In genomic region chr19:10449037-10449436, GRCh38 we compare ENCODE assay signal across 33 cellular contexts.
"Had no signal": no experiment of that assay in that cellular context is flagged by ENCODE, and none has a peak within 500 bp of the region (broad histone marks: within the 10 kb centered on the region; RNA-seq: fewer than 3 reads in every experiment).

No MANE protein-coding gene starts in this region.

- H3K4me3 ChIP-seq: adrenal gland, body of pancreas, breast epithelium, SJCRH30, SK-N-MC had no signal

- H3K4me3 Mint-ChIP-seq: activated CD4-positive, alpha-beta memory T cell treated with anti-CD3 and anti-CD28 coated beads, Interleukin-2, amount 10 ng/mL, durations not matched to agents 7 days and 5 days; activated naive CD4-positive, alpha-beta T cell treated with anti-CD3 and anti-CD28 coated beads for 36 hours; activated T-cell treated with anti-CD3 and anti-CD28 coated beads, Interleukin-2, amount 50 U/mL, for 24 hours; activated T-helper 1 cell treated with anti-CD3 and anti-CD28 coated beads, Interleukin-12 subunit alpha, Interleukin-12 subunit beta, Interleukin-2, Interleukin-4 antibody, amounts not matched to agents 30 ng/mL and 10 ng/mL and 1 ng/mL, durations not matched to agents 14 hours and 24 hours and 36 hours; T-cell had no signal

- DNase-seq: activated CD4-positive, alpha-beta memory T cell treated with anti-CD3 and anti-CD28 coated beads, Interleukin-2, amount 10 ng/mL, durations not matched to agents 7 days and 5 days; activated CD4-positive, alpha-beta T cell treated with anti-CD3 and anti-CD28 coated beads for 1 hour; activated CD4-positive, alpha-beta T cell treated with anti-CD3 and anti-CD28 coated beads for 48 hours; activated CD4-positive, CD25-positive, alpha-beta regulatory T cell; activated gamma-delta T cell treated with Interleukin-2 at 50 U/mL for 16 hours; activated naive CD4-positive, alpha-beta T cell treated with anti-CD3 and anti-CD28 coated beads for 36 hours; activated T-cell treated with anti-CD3 and anti-CD28 coated beads, Interleukin-2, amount 50 U/mL, for 24 hours; adrenal gland; body of pancreas; MM.1S; MV-4-11; NCI-H1092 treated with DMSO at 0.1 percent for 48 hours; NCI-H1417; NCI-H146; NCI-H187; NCI-H2029 treated with DMSO at 0.1 percent for 48 hours; NCI-H2107; NCI-H226; NCI-H446 treated with DMSO at 0.1 percent for 48 hours; NCI-H524; NCI-H69; SHP77; SJCRH30; T-cell; T1000; WERI-Rb-1 had no signal

- H3K9me3 Mint-ChIP-seq: activated CD4-positive, alpha-beta memory T cell treated with anti-CD3 and anti-CD28 coated beads, Interleukin-2, amount 10 ng/mL, durations not matched to agents 7 days and 5 days; activated naive CD4-positive, alpha-beta T cell treated with anti-CD3 and anti-CD28 coated beads for 36 hours; activated naive CD4-positive, alpha-beta T cell treated with anti-CD3 and anti-CD28 coated beads, Interleukin-2, amount 50 U/mL, for 72 hours; activated T-cell treated with anti-CD3 and anti-CD28 coated beads, Interleukin-2, amount 50 U/mL, for 24 hours; activated T-helper 1 cell treated with anti-CD3 and anti-CD28 coated beads, Interleukin-12 subunit alpha, Interleukin-12 subunit beta, Interleukin-2, Interleukin-4 antibody, amounts not matched to agents 30 ng/mL and 10 ng/mL and 1 ng/mL, durations not matched to agents 14 hours and 24 hours and 36 hours; T-cell had no signal

- H3K4me2 ChIP-seq: KMS-11 had no signal

- H3K27me3 ChIP-seq: adrenal gland, body of pancreas, breast epithelium, SJCRH30 had no signal

- FAIRE-seq: astrocyte had no signal

- ATAC-seq: activated naive CD4-positive, alpha-beta T cell treated with anti-CD3 and anti-CD28 coated beads, Interleukin-2, amount 50 U/mL, for 72 hours; body of pancreas; Panc1; T-cell had no signal

- H3K4me1 ChIP-seq: adrenal gland, body of pancreas, breast epithelium had no signal

- H3K9me3 ChIP-seq: adrenal gland, body of pancreas, breast epithelium, SJCRH30 had no signal

- H3K27ac ChIP-seq: adrenal gland, body of pancreas, breast epithelium, KMS-11, SJCRH30, SK-N-MC, WERI-Rb-1 had no signal

- H3K36me3 ChIP-seq: breast epithelium, SJCRH30 had no signal

- H3K27ac Mint-ChIP-seq: activated CD4-positive, alpha-beta memory T cell treated with anti-CD3 and anti-CD28 coated beads, Interleukin-2, amount 10 ng/mL, durations not matched to agents 7 days and 5 days; activated naive CD4-positive, alpha-beta T cell treated with anti-CD3 and anti-CD28 coated beads for 36 hours; activated naive CD4-positive, alpha-beta T cell treated with anti-CD3 and anti-CD28 coated beads, Interleukin-2, amount 50 U/mL, for 72 hours; activated T-cell treated with anti-CD3 and anti-CD28 coated beads, Interleukin-2, amount 50 U/mL, for 24 hours; activated T-helper 1 cell treated with anti-CD3 and anti-CD28 coated beads, Interleukin-12 subunit alpha, Interleukin-12 subunit beta, Interleukin-2, Interleukin-4 antibody, amounts not matched to agents 30 ng/mL and 10 ng/mL and 1 ng/mL, durations not matched to agents 14 hours and 24 hours and 36 hours; T-cell had no signal

- H3K9ac ChIP-seq: KMS-11 had no signal

- H3K36me3 Mint-ChIP-seq: activated naive CD4-positive, alpha-beta T cell treated with anti-CD3 and anti-CD28 coated beads, Interleukin-2, amount 50 U/mL, for 72 hours had no signal
